22 cellular contexts compared by ENCODE assay signal in genomic region chr2:142734231-142734630, GRCh38.
DNase-seq lines count a peak whose midpoint lies in the region; ATAC-seq, FAIRE-seq and TF ChIP-seq lines count a peak whose summit lies in the region.
"Had no signal": no experiment of that assay in that cellular context is flagged by ENCODE, and none has a peak within 500 bp of the region (broad histone marks: within the 10 kb centered on the region; RNA-seq: fewer than 3 reads in every experiment).

No MANE protein-coding gene starts in this region.

- no peaks in the 10 kb centered on the region for H4K20me1 ChIP-seq in DND-41 (ENCODE audit: insufficient read depth, low read length)
- no peaks in the 10 kb centered on the region for H4K20me1 ChIP-seq in PC-9 (ENCODE audit: insufficient read depth)

- no peak for TF ChIP-seq POLR2A in testis (IDR thresholded peaks at IDR 0.05)

- no peaks in the 10 kb centered on the region for H3K27me3 ChIP-seq in DND-41 (ENCODE audit: insufficient read depth, low read length, poor library complexity)
- H3K27me3 ChIP-seq in PC-9 (ENCODE audit: insufficient read depth, low read depth) = no peaks in the 10 kb centered on the region
- H3K27me3 ChIP-seq in liver (ENCODE audit: control insufficient read depth in 4 of 4, insufficient read depth in 4 of 4, low read length in 3 of 4) = no peaks in the 10 kb centered on the region
- H3K27me3 ChIP-seq in testis = no peaks in the 10 kb centered on the region
- H3K27me3 ChIP-seq: MG63 had no signal

- H3K27ac ChIP-seq in DND-41 (ENCODE audit: low read length) = no peak overlapping the region
- no peak overlapping the region for H3K27ac ChIP-seq in PC-9
- H3K27ac ChIP-seq in liver (ENCODE audit: low read depth in 1 of 2, low read length in 2 of 2) = no peak overlapping the region
- no peak overlapping the region for H3K27ac ChIP-seq in testis
- no peak overlapping the region for H3K27ac ChIP-seq in kidney (ENCODE audit: low read depth in 2 of 2, low read length in 2 of 2)

- no peaks in the 10 kb centered on the region for H3K79me2 ChIP-seq in DND-41 (ENCODE audit: insufficient read depth, low read length)
- no peaks in the 10 kb centered on the region for H3K79me2 ChIP-seq in PC-9 (ENCODE audit: low read depth)

- H3K4me1 Mint-ChIP-seq in activated T-helper 2 cell treated with anti-CD3 and anti-CD28 coated beads, Interferon-gamma antibody, Interleukin-2, Interleukin-4, amounts not matched to agents 10 μg/mL and 5 μg/mL and 100 μg/mL, durations not matched to agents 14 hours and 24 hours and 36 hours (ENCODE audit: low read depth) = no peaks in the 10 kb centered on the region
- H3K4me1 Mint-ChIP-seq: activated CD8-positive, alpha-beta memory T cell treated with anti-CD3 and anti-CD28 coated beads, Interleukin-2, amount 10 ng/mL, durations not matched to agents 7 days and 5 days; central memory CD8-positive, alpha-beta T cell had no signal

- peak; percentile 19 for TF ChIP-seq CTCF in DND-41 (IDR thresholded peaks at IDR 0.05; ENCODE audit: borderline replicate concordance, extremely low read depth, low read length, poor library complexity, severe bottlenecking)
- TF ChIP-seq CTCF in PC-9 (conservative IDR thresholded peaks at IDR 0.05) = peak; percentile 49
- TF ChIP-seq CTCF in liver (IDR thresholded peaks at IDR 0.05; ENCODE audit: low read depth, low read length, missing input control) = peak; percentile 4
- TF ChIP-seq CTCF in testis (IDR thresholded peaks at IDR 0.05) = peak in 1 of 3 experiments; percentile 54
- no peak for TF ChIP-seq CTCF in kidney (IDR thresholded peaks at IDR 0.05; ENCODE audit: borderline replicate concordance, extremely low read depth, insufficient read depth)

- H3F3A ChIP-seq in PC-9 (ENCODE audit: insufficient read depth, low read depth) = no peaks in the 10 kb centered on the region

- H3K9ac ChIP-seq in DND-41 (ENCODE audit: low read depth, low read length) (no peak overlapping the region), liver (ENCODE audit: low read depth in 1 of 2, low read length in 2 of 2) (no peak overlapping the region), kidney (ENCODE audit: low read length in 2 of 2) (no peak overlapping the region)

- H3K4me2 ChIP-seq in DND-41 (ENCODE audit: insufficient read depth, low read length) = no peak overlapping the region
- H3K4me2 ChIP-seq in PC-9 = no peak overlapping the region

- WGBS in liver = 97% methylated on average over 3 of the region's 3 CpGs
- 96 to 97% methylated on average over 3 of the region's 3 CpGs for WGBS in testis, 2 donors

- TF ChIP-seq RAD21 in liver (IDR thresholded peaks at IDR 0.05) = no peak

- peaks cover 4% of the 10 kb centered on the region for H3K9me3 Mint-ChIP-seq in activated T-helper 2 cell treated with anti-CD3 and anti-CD28 coated beads, Interferon-gamma antibody, Interleukin-2, Interleukin-4, amounts not matched to agents 10 μg/mL and 5 μg/mL and 100 μg/mL, durations not matched to agents 14 hours and 24 hours and 36 hours

- POLR2A ChIA-PET in PC-9 (lab: Charles Lee; ENCODE audit: unreplicated experiment) = no interaction called here

- ATAC-seq in DND-41 (ENCODE audit: insufficient read depth, low read depth) (no peak), HG02981 (IDR thresholded peaks at IDR 0.05; ENCODE audit: unreplicated experiment) (peak; percentile 65)
- ATAC-seq: activated CD8-positive, alpha-beta memory T cell treated with anti-CD3 and anti-CD28 coated beads, Interleukin-2, amount 10 ng/mL, durations not matched to agents 7 days and 5 days; left lobe of liver had no signal

- no TSS peak for BruUV-seq in PC-9 (replicated peaks; lab: Mats Ljungman, UMichigan)

- H2AFZ ChIP-seq in DND-41 (ENCODE audit: low read depth, low read length) (no peak overlapping the region), PC-9 (no peak overlapping the region)

- H3K36me3 Mint-ChIP-seq in activated T-helper 2 cell treated with anti-CD3 and anti-CD28 coated beads, Interferon-gamma antibody, Interleukin-2, Interleukin-4, amounts not matched to agents 10 μg/mL and 5 μg/mL and 100 μg/mL, durations not matched to agents 14 hours and 24 hours and 36 hours (ENCODE audit: low read depth) = no peaks in the 10 kb centered on the region
- H3K36me3 Mint-ChIP-seq: activated CD8-positive, alpha-beta memory T cell treated with anti-CD3 and anti-CD28 coated beads, Interleukin-2, amount 10 ng/mL, durations not matched to agents 7 days and 5 days had no signal

- intact Hi-C loops in PC-9 (cut with micrococcal nuclease; ENCODE audit: unreplicated experiment) = no loop called here
- intact Hi-C loops in testis (cut with DNase I; ENCODE audit: low total_unique reads) = no loop called here
- intact Hi-C loops in activated T-helper 2 cell treated with anti-CD3 and anti-CD28 coated beads, Interferon-gamma antibody, Interleukin-2, Interleukin-4, amounts not matched to agents 10 μg/mL and 5 μg/mL and 100 μg/mL, durations not matched to agents 14 hours and 24 hours and 36 hours (cut with micrococcal nuclease) = no loop called here
- intact Hi-C loops in kidney (cut with DNase I) = no loop called here

- H3K9me3 ChIP-seq in DND-41 (ENCODE audit: insufficient read depth, low read length, severe bottlenecking) = no peaks in the 10 kb centered on the region
- peaks cover 5% of the 10 kb centered on the region; the same call in 1 of the 2 replicates for H3K9me3 ChIP-seq in PC-9 (ENCODE audit: insufficient read depth, low read depth)
- H3K9me3 ChIP-seq in liver (ENCODE audit: control insufficient read depth in 4 of 4, low read length in 3 of 4) = no peaks in the 10 kb centered on the region
- no peaks in the 10 kb centered on the region for H3K9me3 ChIP-seq in testis
- no peaks in the 10 kb centered on the region for H3K9me3 ChIP-seq in kidney (ENCODE audit: control insufficient read depth in 1 of 2, low read length in 2 of 2)
- H3K9me3 ChIP-seq: MG63 had no signal

- H3K4me1 ChIP-seq in DND-41 (ENCODE audit: insufficient read depth, low read length) (no peaks in the 10 kb centered on the region), PC-9 (replicated peaks; ENCODE audit: insufficient read depth) (no peaks in the 10 kb centered on the region), liver (ENCODE audit: control insufficient read depth in 4 of 4, insufficient read depth in 4 of 4, low read length in 3 of 4) (no peaks in the 10 kb centered on the region), testis (no peaks in the 10 kb centered on the region), kidney (ENCODE audit: control insufficient read depth in 1 of 2, insufficient read depth in 1 of 2, low read depth in 1 of 2, low read length in 2 of 2) (no peaks in the 10 kb centered on the region)

- no peak for FAIRE-seq in kidney (lab: Jason Lieb, UNC)
- FAIRE-seq: endometrium had no signal

- CTCF ChIA-PET in PC-9 (lab: Charles Lee) = interaction anchor here (0.6 kb wide), 1 partner anchor 46 kb away, joined by 7 read pairs; no protein-coding TSS in a partner anchor

- H3K4me3 ChIP-seq in DND-41 (ENCODE audit: low read depth in 1 of 2, low read length in 2 of 2) (no peak overlapping the region), PC-9 (no peak overlapping the region), liver (ENCODE audit: low read depth in 1 of 3, low read length in 3 of 3) (no peak overlapping the region), testis (no peak overlapping the region), kidney (ENCODE audit: low read length in 2 of 2) (no peak overlapping the region)
- H3K4me3 ChIP-seq: MG63 had no signal

- no peaks in the 10 kb centered on the region for H3K9me2 ChIP-seq in PC-9 (ENCODE audit: insufficient read depth)

- no peak overlapping the region for H3K27ac Mint-ChIP-seq in activated T-helper 2 cell treated with anti-CD3 and anti-CD28 coated beads, Interferon-gamma antibody, Interleukin-2, Interleukin-4, amounts not matched to agents 10 μg/mL and 5 μg/mL and 100 μg/mL, durations not matched to agents 14 hours and 24 hours and 36 hours
- H3K27ac Mint-ChIP-seq: activated CD8-positive, alpha-beta memory T cell treated with anti-CD3 and anti-CD28 coated beads, Interleukin-2, amount 10 ng/mL, durations not matched to agents 7 days and 5 days had no signal

- no peaks in the 10 kb centered on the region for H3K27me3 Mint-ChIP-seq in activated T-helper 2 cell treated with anti-CD3 and anti-CD28 coated beads, Interferon-gamma antibody, Interleukin-2, Interleukin-4, amounts not matched to agents 10 μg/mL and 5 μg/mL and 100 μg/mL, durations not matched to agents 14 hours and 24 hours and 36 hours (ENCODE audit: low read depth)
- H3K27me3 Mint-ChIP-seq: activated CD8-positive, alpha-beta memory T cell treated with anti-CD3 and anti-CD28 coated beads, Interleukin-2, amount 10 ng/mL, durations not matched to agents 7 days and 5 days; central memory CD8-positive, alpha-beta T cell had no signal

- no peaks in the 10 kb centered on the region for H3K36me3 ChIP-seq in DND-41 (ENCODE audit: insufficient read depth, low read length)
- H3K36me3 ChIP-seq in PC-9 (ENCODE audit: low read depth) = no peaks in the 10 kb centered on the region
- H3K36me3 ChIP-seq in liver (ENCODE audit: control insufficient read depth in 4 of 4, insufficient read depth in 3 of 4, low read depth in 1 of 4, low read length in 3 of 4) = no peaks in the 10 kb centered on the region
- H3K36me3 ChIP-seq in testis (ENCODE audit: low read depth, missing control alignments) = no peaks in the 10 kb centered on the region
- no peaks in the 10 kb centered on the region for H3K36me3 ChIP-seq in kidney (ENCODE audit: control insufficient read depth in 1 of 2, insufficient read depth in 2 of 2, low read length in 2 of 2)
- H3K36me3 ChIP-seq: MG63 had no signal

- DNase-seq in DND-41 (no peak), PC-9 (no peak), testis (no peak), NCI-H128 (lab: John Stamatoyannopoulos, UW; ENCODE audit: unreplicated experiment) (no peak), kidney (no peak)
- no peak for DNase-seq in activated T-helper 2 cell treated with anti-CD3 and anti-CD28 coated beads, Interferon-gamma antibody, Interleukin-2, Interleukin-4, amounts not matched to agents 10 μg/mL and 5 μg/mL and 100 μg/mL, durations not matched to agents 14 hours and 24 hours and 36 hours (ENCODE audit: low spot score)
- DNase-seq: activated CD4-positive, CD25-positive, alpha-beta regulatory T cell treated with anti-CD3 and anti-CD28 coated beads, Interleukin-2, amount 50 U/mL, for 72 hours; activated CD8-positive, alpha-beta memory T cell treated with anti-CD3 and anti-CD28 coated beads, Interleukin-2, amount 10 ng/mL, durations not matched to agents 7 days and 5 days; activated effector memory CD4-positive, alpha-beta T cell treated with anti-CD3 and anti-CD28 coated beads, Interleukin-2, amount 50 U/mL, for 16 hours; amniotic stem cell; foreskin melanocyte; H7; MG63; NCI-H2029; occipital lobe; stimulated activated CD4-positive, alpha-beta T cell treated with anti-CD3 and anti-CD28 coated beads, Interleukin-2, amount 100 ng/mL, for 48 hours; T-helper 9 cell had no signal

- no peak overlapping the region for H3K4me3 Mint-ChIP-seq in activated T-helper 2 cell treated with anti-CD3 and anti-CD28 coated beads, Interferon-gamma antibody, Interleukin-2, Interleukin-4, amounts not matched to agents 10 μg/mL and 5 μg/mL and 100 μg/mL, durations not matched to agents 14 hours and 24 hours and 36 hours (ENCODE audit: low read depth)
- H3K4me3 Mint-ChIP-seq: activated CD8-positive, alpha-beta memory T cell treated with anti-CD3 and anti-CD28 coated beads, Interleukin-2, amount 10 ng/mL, durations not matched to agents 7 days and 5 days; central memory CD8-positive, alpha-beta T cell had no signal

TF ChIP-seq in liver, 16 proteins besides CTCF, POLR2A, EP300 and RAD21 (continues in another document):
- no peak for TF ChIP-seq YY1 (IDR thresholded peaks at IDR 0.05)
